Comparison of ENCODE assay signal across 16 cellular contexts in genomic region chr13:98050041-98050466, GRCh38.
A peak's percentile ranks its signal among the peaks of the same experiment; 100 is the strongest.
DNase-seq lines count a peak whose midpoint lies in the region; ATAC-seq and TF ChIP-seq lines count a peak whose summit lies in the region.
"Had no signal": no experiment of that assay in that cellular context is flagged by ENCODE, and none has a peak within 500 bp of the region (broad histone marks: within the 10 kb centered on the region; RNA-seq: fewer than 3 reads in every experiment).

No MANE protein-coding gene starts in this region.

- intact Hi-C loops in lower lobe of right lung (cut with DNase I), result no loop called here
- intact Hi-C loops in heart left ventricle (cut with DNase I), result no loop called here

- DNase-seq in NCI-H187 (lab: John Stamatoyannopoulos, UW) (peak; percentile 33 to 45), NCI-H187 treated with DMSO at 0.1 percent for 48 hours (lab: John Stamatoyannopoulos, UW) (no peak), NCI-H146 (lab: John Stamatoyannopoulos, UW) (peak; percentile 84), astrocyte of the spinal cord (ENCODE audit: low read depth, low spot score) (peak; percentile 14), renal cortical epithelial cell (ENCODE audit: low read depth) (peak; percentile 63), NCI-H226 (no peak), lower lobe of right lung (no peak), heart left ventricle (no peak)
- DNase-seq: activated T-cell treated with anti-CD3 and anti-CD28 coated beads for 4 hours, GF-D8, left ventricle myocardium inferior, NCI-H1436 treated with DMSO at 0.1 percent for 48 hours, tibial artery, WERI-Rb-1 had no signal

- ATAC-seq in lower lobe of right lung (no peak), heart left ventricle (no peak)

- H3K4me3 ChIP-seq in astrocyte of the spinal cord (ENCODE audit: low read depth, low read length) (no peak overlapping the region), lower lobe of right lung (no peak overlapping the region), heart left ventricle (no peak overlapping the region)
- H3K4me3 ChIP-seq: adrenal gland, left ventricle myocardium inferior, smooth muscle cell, tibial artery had no signal

- TF ChIP-seq CTCF in astrocyte of the spinal cord (IDR thresholded peaks at IDR 0.05; ENCODE audit: low read depth, low read length) (no peak), lower lobe of right lung (IDR thresholded peaks at IDR 0.05) (no peak), heart left ventricle (IDR thresholded peaks at IDR 0.05) (no peak)

- H3K27ac ChIP-seq in lower lobe of right lung (no peak overlapping the region), heart left ventricle (no peak overlapping the region)
- H3K27ac ChIP-seq: adrenal gland, left ventricle myocardium inferior, tibial artery, WERI-Rb-1 had no signal

- in situ Hi-C loops in astrocyte of the spinal cord (cut with HindIII; ENCODE audit: low sequenced_read_pairs), result no loop called here

- no peaks in the 10 kb centered on the region for H3K9me3 ChIP-seq in lower lobe of right lung
- H3K9me3 ChIP-seq in heart left ventricle, result peaks cover 0 to 3% (median 0%) of the 10 kb centered on the region in 12 donors
- H3K9me3 ChIP-seq: adrenal gland, tibial artery had no signal

- no peaks in the 10 kb centered on the region for H3K27me3 ChIP-seq in lower lobe of right lung (ENCODE audit: low read depth)
- H3K27me3 ChIP-seq in heart left ventricle, result peaks cover 0 to 3% (median 0%) of the 10 kb centered on the region in 9 donors
- H3K27me3 ChIP-seq: adrenal gland had no signal

- 46 to 58% (median 52%) methylated on average over 6 of the region's 6 CpGs for WGBS in heart left ventricle, 4 donors

- no peak for TF ChIP-seq POLR2A in heart left ventricle (IDR thresholded peaks at IDR 0.05)

- H3K4me1 ChIP-seq in lower lobe of right lung, result peaks cover 3% of the 10 kb centered on the region
- H3K4me1 ChIP-seq in heart left ventricle, result no peaks in the 10 kb centered on the region
- H3K4me1 ChIP-seq: adrenal gland, left ventricle myocardium inferior, tibial artery had no signal

- no peaks in the 10 kb centered on the region for H3K36me3 ChIP-seq in lower lobe of right lung
- no peaks in the 10 kb centered on the region for H3K36me3 ChIP-seq in heart left ventricle
- H3K36me3 ChIP-seq: adrenal gland, left ventricle myocardium inferior, tibial artery, WERI-Rb-1 had no signal

Comparison
In these comparisons a context has a peak if more than half of its experiments do, and no peak if none do; other contexts are left out.
1. DNase-seq: peak in NCI-H187 (2 of 2), NCI-H146 (single experiment), astrocyte of the spinal cord (single experiment) and renal cortical epithelial cell (single experiment); none in NCI-H187 treated with DMSO at 0.1 percent for 48 hours (single experiment), NCI-H226 (single experiment), lower lobe of right lung (single experiment) and heart left ventricle (0 of 5).